In genomic region chr17:78340183-78340955, GRCh38 we compare ENCODE assay signal across 12 cellular contexts. TPM values are rescaled to one million over a fixed set of nuclear protein-coding genes. Genes with fewer than 3 reads are reported as not detected.
DNase-seq lines count a peak whose midpoint lies in the region; ATAC-seq, FAIRE-seq and TF ChIP-seq lines count a peak whose summit lies in the region.
"Had no signal": no experiment of that assay in that cellular context is flagged by ENCODE, and none has a peak within 500 bp of the region (broad histone marks: within the 10 kb centered on the region; RNA-seq: fewer than 3 reads in every experiment).

No MANE protein-coding gene starts in this region.

- TF ChIP-seq EP300 in A549 (IDR thresholded peaks at IDR 0.05) = no peak

- peaks cover 39% of the 10 kb centered on the region for H3K27me3 Mint-ChIP-seq in nephron progenitor cell (ENCODE audit: low read depth, poor library complexity)

- no peak for ATAC-seq in A549
- ATAC-seq: left colon had no signal

- DNase-seq in A549 (ENCODE audit: low read depth in 1 of 2, low spot score in 1 of 2) (no peak), bronchial epithelial cell (ENCODE audit: low read depth) (peak; percentile 41), nephron progenitor cell (no peak), frontal cortex (ENCODE audit: low spot score in 2 of 2) (no peak), coronary artery (ENCODE audit: low spot score) (no peak), ecto neural progenitor cell (ENCODE audit: low spot score) (no peak), NCI-H2081 (lab: John Stamatoyannopoulos, UW) (no peak)
- DNase-seq: aorta, left colon, NCI-H146 had no signal

- no peak for TF ChIP-seq RAD21 in A549 (conservative IDR thresholded peaks at IDR 0.05 in 1 of 2, IDR thresholded peaks at IDR 0.05 in 1 of 2)

- H3K36me3 ChIP-seq in DOHH2 (ENCODE audit: control insufficient read depth, low read length) = no peaks in the 10 kb centered on the region
- H3K36me3 ChIP-seq in bronchial epithelial cell (ENCODE audit: control insufficient read depth, insufficient read depth, low read length) = no peaks in the 10 kb centered on the region

- H3K27me3 ChIP-seq in DOHH2 (ENCODE audit: control insufficient read depth, low read length) (peaks cover 38% of the 10 kb centered on the region), bronchial epithelial cell (ENCODE audit: control insufficient read depth, insufficient read depth, low read length) (no peaks in the 10 kb centered on the region)

- H3K4me1 Mint-ChIP-seq in nephron progenitor cell = peaks cover 41% of the 10 kb centered on the region

- no peaks in the 10 kb centered on the region for H3K9me3 Mint-ChIP-seq in nephron progenitor cell

- H3K9me3 ChIP-seq in A549 = no peaks in the 10 kb centered on the region
- no peaks in the 10 kb centered on the region for H3K9me3 ChIP-seq in DOHH2 (ENCODE audit: control insufficient read depth, insufficient read depth, low read length)

- TF ChIP-seq CTCF in A549 (IDR thresholded peaks at IDR 0.05) = no peak
- no peak for TF ChIP-seq CTCF in DOHH2 (IDR thresholded peaks at IDR 0.05; ENCODE audit: low read depth, low read length, poor library complexity, severe bottlenecking)
- no peak for TF ChIP-seq CTCF in bronchial epithelial cell (IDR thresholded peaks at IDR 0.05; ENCODE audit: insufficient read depth, low read length, severe bottlenecking)
- TF ChIP-seq CTCF in nephron progenitor cell (IDR thresholded peaks at IDR 0.05) = no peak
- TF ChIP-seq CTCF in coronary artery (IDR thresholded peaks at IDR 0.05) = no peak

- no peaks in the 10 kb centered on the region for H3K36me3 Mint-ChIP-seq in nephron progenitor cell (ENCODE audit: low read depth)

- no peaks in the 10 kb centered on the region for H3K79me2 ChIP-seq in DOHH2 (ENCODE audit: control insufficient read depth, low read length)

- FAIRE-seq in A549 (lab: Jason Lieb, UNC) (no peak), bronchial epithelial cell (lab: Jason Lieb, UNC) (no peak), frontal cortex (lab: Jason Lieb, UNC) (no peak)
- FAIRE-seq: GM12892 had no signal

- TF ChIP-seq POLR2A in A549 (IDR thresholded peaks at IDR 0.05; ENCODE audit: low read length) = no peak

- H3K4me3 Mint-ChIP-seq in nephron progenitor cell = peak overlapping the region; percentile 57

- H3K4me1 ChIP-seq in A549 = peaks cover 79% of the 10 kb centered on the region
- H3K4me1 ChIP-seq in DOHH2 (ENCODE audit: control insufficient read depth, low read length) = peaks cover 75% of the 10 kb centered on the region

- POLR2A ChIA-PET in A549 (lab: Yijun Ruan, JAX) = interaction anchor here (3.7 kb wide), 1 partner anchor 19 kb away, joined by 28 read pairs; the partner anchor contains the start of gene SOCS3

- H3K27ac Mint-ChIP-seq in nephron progenitor cell = no peak overlapping the region

- peak overlapping the region; percentile 19 to 97 for H3K27ac ChIP-seq in A549
- no peak overlapping the region for H3K27ac ChIP-seq in DOHH2 (ENCODE audit: low read depth, low read length)
- H3K27ac ChIP-seq in coronary artery = peak overlapping the region in 1 of 2 donors; percentile 96

- WGBS in A549 (ENCODE audit: missing lambda C conversion rate) = 85% methylated on average over 10 of the region's 10 CpGs

- H3K9me2 ChIP-seq in DOHH2 (replicated peaks; ENCODE audit: control insufficient read depth, low read length) = no peaks in the 10 kb centered on the region

- H3K4me2 ChIP-seq in A549 (no peak overlapping the region; the same call in 2 of the 3 replicates), DOHH2 (ENCODE audit: low read length) (peak overlapping the region; percentile 22)

- CTCF ChIA-PET in A549 (lab: Yijun Ruan, JAX) = interaction anchor here (0.6 to 2.8 kb wide), 12 partner anchors 14 to 149 kb away, joined by 3 to 12 read pairs (median 3); no protein-coding TSS in a partner anchor

- peaks cover 21% of the 10 kb centered on the region for H3F3A ChIP-seq in DOHH2 (ENCODE audit: control insufficient read depth, insufficient read depth)

- no peaks in the 10 kb centered on the region for H4K20me1 ChIP-seq in DOHH2 (ENCODE audit: control insufficient read depth, insufficient read depth, low read depth, low read length)

- H3K4me3 ChIP-seq in A549 (no peak overlapping the region), DOHH2 (ENCODE audit: low read length) (no peak overlapping the region), bronchial epithelial cell (ENCODE audit: low read depth, low read length) (no peak overlapping the region), coronary artery (no peak overlapping the region)

TF ChIP-seq in A549, 52 proteins besides CTCF, POLR2A, EP300 and RAD21:
- no peak for TF ChIP-seq FOSL2 (IDR thresholded peaks at IDR 0.05)
- TF ChIP-seq FOSL2 (CRISPR knock-in tag; IDR thresholded peaks at IDR 0.05) = no peak
- TF ChIP-seq SMC3 (IDR thresholded peaks at IDR 0.05) = no peak
- TF ChIP-seq HDAC2 (IDR thresholded peaks at IDR 0.05) = no peak
- TF ChIP-seq HOXB5 (CRISPR knock-in tag; IDR thresholded peaks at IDR 0.05) = no peak
- no peak for TF ChIP-seq ELK1 (IDR thresholded peaks at IDR 0.05; ENCODE audit: low read depth, low read length)
- no peak for TF ChIP-seq CBX2 (IDR thresholded peaks at IDR 0.05; ENCODE audit: borderline replicate concordance, low read depth)
- TF ChIP-seq MAZ (IDR thresholded peaks at IDR 0.05; ENCODE audit: borderline replicate concordance, low read depth, low read length) = no peak
- no peak for TF ChIP-seq HOXA7 (CRISPR knock-in tag; IDR thresholded peaks at IDR 0.05)
- no peak for TF ChIP-seq FOSB (CRISPR knock-in tag; IDR thresholded peaks at IDR 0.05)
- TF ChIP-seq EHMT2 (IDR thresholded peaks at IDR 0.05; ENCODE audit: low read depth) = no peak
- no peak for TF ChIP-seq TFCP2L1 (CRISPR knock-in tag; IDR thresholded peaks at IDR 0.05)
- no peak for TF ChIP-seq REST (IDR thresholded peaks at IDR 0.05)
- no peak for TF ChIP-seq E2F6 (IDR thresholded peaks at IDR 0.05; ENCODE audit: borderline replicate concordance, low read depth)
- no peak for TF ChIP-seq EHF (CRISPR knock-in tag; IDR thresholded peaks at IDR 0.05)
- TF ChIP-seq TP53 (CRISPR knock-in tag; IDR thresholded peaks at IDR 0.05) = no peak
- no peak for TF ChIP-seq HES2 (IDR thresholded peaks at IDR 0.05)

RNA-seq across cellular contexts. Expression of gene SOCS3, which starts 19.5 kb away (rescaled TPM):
- 13.3 and 14.7 TPM in 2 replicates for polyA plus RNA-seq in A549 (2011; rRNA removed)
- 16.7 and 27.8 TPM in 2 replicates for polyA plus RNA-seq in A549 (2012; cell fraction: cytosol; rRNA removed)
- 32.8 and 41.8 TPM in 2 replicates for polyA plus RNA-seq in A549 (2012; cell fraction: nucleus; rRNA removed)
- 10.9 to 13.5 TPM (median 11.5 TPM) in 3 replicates for polyA plus RNA-seq in A549 (2017; fragmentation: RNase III; extraction: RNeasy Plus Mini Kit Qiagen cat#74134 plus additional on column Dnase treatment)
- 19.8 and 19.9 TPM in 2 replicates for polyA minus RNA-seq in A549 (2011; rRNA and poly(A)+ RNA removed)
- total RNA-seq in bronchial epithelial cell = 10.0 and 13.7 TPM in 2 replicates
- 5.3 TPM for total RNA-seq in frontal cortex

RNA-seq across cellular contexts. Expression of gene PGS1, which starts 38.1 kb away (rescaled TPM):
- polyA plus RNA-seq in A549 (2011; rRNA removed) = 29.5 and 29.6 TPM in 2 replicates
- 41.5 and 50.7 TPM in 2 replicates for polyA plus RNA-seq in A549 (2012; cell fraction: cytosol; rRNA removed)
- polyA plus RNA-seq in A549 (2012; cell fraction: nucleus; rRNA removed) = 111 and 113 TPM in 2 replicates
- 23.4 to 27.0 TPM (median 23.7 TPM) in 3 replicates for polyA plus RNA-seq in A549 (2017; fragmentation: RNase III; extraction: RNeasy Plus Mini Kit Qiagen cat#74134 plus additional on column Dnase treatment)
- polyA minus RNA-seq in A549 (2011; rRNA and poly(A)+ RNA removed) = 40.0 and 45.8 TPM in 2 replicates
- 22.5 and 25.8 TPM in 2 replicates for total RNA-seq in bronchial epithelial cell
- 18.8 TPM for total RNA-seq in frontal cortex
